In genomic region chr7:132879579-132879978, GRCh38 we compare ENCODE assay signal across 27 cellular contexts.
"Had no signal": no experiment of that assay in that cellular context is flagged by ENCODE, and none has a peak within 500 bp of the region (broad histone marks: within the 10 kb centered on the region; RNA-seq: fewer than 3 reads in every experiment).

No MANE protein-coding gene starts in this region.

- ATAC-seq: effector memory CD8-positive, alpha-beta T cell; esophagus mucosa; gastrocnemius medialis; gastroesophageal sphincter; heart left ventricle; heart right ventricle had no signal

- DNase-seq: colonic mucosa; cortex of kidney; dermis blood vessel endothelial cell; dorsolateral prefrontal cortex; effector CD4-positive, alpha-beta T cell; effector CD8-positive, alpha-beta T cell; effector memory CD4-positive, alpha-beta T cell; effector memory CD8-positive, alpha-beta T cell; endodermal cell; erythroblast; esophagus squamous epithelium; foreskin fibroblast; foreskin keratinocyte; foreskin melanocyte; gastrocnemius medialis; glutamatergic neuron; head of caudate nucleus; heart left ventricle; heart right ventricle had no signal

- H3K9me3 ChIP-seq: colonic mucosa, esophagus muscularis mucosa, esophagus squamous epithelium, gastrocnemius medialis, gastroesophageal sphincter, heart left ventricle, heart right ventricle had no signal

- H3K4me1 ChIP-seq: colonic mucosa, esophagus squamous epithelium had no signal

- H3K4me3 ChIP-seq: colonic mucosa, coronary artery, dorsolateral prefrontal cortex, esophagus muscularis mucosa, esophagus squamous epithelium, gastrocnemius medialis, gastroesophageal sphincter, heart left ventricle, heart right ventricle had no signal

- H3K27me3 ChIP-seq: colonic mucosa, dorsolateral prefrontal cortex, esophagus muscularis mucosa, esophagus squamous epithelium, foreskin keratinocyte, gastrocnemius medialis, gastroesophageal sphincter, heart left ventricle, heart right ventricle had no signal

- H3K27ac ChIP-seq: coronary artery, dorsolateral prefrontal cortex, esophagus muscularis mucosa, esophagus squamous epithelium, foreskin keratinocyte, gastrocnemius medialis, gastroesophageal sphincter, heart left ventricle, heart right ventricle had no signal

- H3K36me3 ChIP-seq: colonic mucosa, gastrocnemius medialis had no signal

- FAIRE-seq: colon, endometrium, endothelial cell of umbilical vein, frontal cortex had no signal
